8 cellular contexts compared by ENCODE assay signal in the genomic region with DNA sequence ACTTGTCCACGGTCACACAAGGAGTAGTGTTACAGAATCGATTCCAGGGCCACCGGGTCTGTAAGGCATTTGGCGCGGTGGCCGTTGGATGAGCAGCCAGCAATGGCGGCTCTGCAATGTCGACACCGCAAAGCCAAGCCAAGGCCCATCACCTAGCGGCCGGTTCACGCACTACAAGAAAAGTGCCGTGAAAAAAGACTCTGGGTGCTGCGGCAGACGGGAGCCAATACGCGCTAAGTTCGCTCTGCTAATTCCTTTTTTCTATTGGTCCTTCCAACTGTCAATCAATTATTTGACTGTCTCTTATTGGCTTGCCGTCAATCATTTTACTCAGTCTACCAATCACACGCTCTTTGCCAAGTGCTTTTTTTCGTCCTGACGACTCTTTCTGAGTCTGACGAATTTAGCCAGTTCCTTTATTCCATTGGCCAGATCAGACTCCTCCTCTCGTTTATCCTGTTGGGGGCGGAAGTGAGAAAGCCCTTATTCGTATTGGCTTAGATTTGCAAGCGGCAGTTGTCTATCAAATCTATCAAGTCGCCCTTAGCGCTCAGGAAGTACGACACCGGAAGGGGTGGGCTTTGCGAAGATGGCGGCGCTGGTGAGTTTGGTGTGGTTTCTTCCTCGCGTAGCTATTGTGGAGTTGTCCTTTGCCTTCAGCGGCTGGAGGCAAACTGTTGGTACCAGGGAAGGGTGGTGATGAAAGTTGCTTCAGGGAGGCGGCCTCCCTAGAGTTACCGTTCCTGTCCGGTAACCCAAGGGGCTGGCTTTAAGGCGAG. TPM values are rescaled to one million over a fixed set of nuclear protein-coding genes. Genes with fewer than 3 reads are reported as not detected.
DNase-seq lines count a peak whose midpoint lies in the region; ATAC-seq and TF ChIP-seq lines count a peak whose summit lies in the region.

A gene with protein sequence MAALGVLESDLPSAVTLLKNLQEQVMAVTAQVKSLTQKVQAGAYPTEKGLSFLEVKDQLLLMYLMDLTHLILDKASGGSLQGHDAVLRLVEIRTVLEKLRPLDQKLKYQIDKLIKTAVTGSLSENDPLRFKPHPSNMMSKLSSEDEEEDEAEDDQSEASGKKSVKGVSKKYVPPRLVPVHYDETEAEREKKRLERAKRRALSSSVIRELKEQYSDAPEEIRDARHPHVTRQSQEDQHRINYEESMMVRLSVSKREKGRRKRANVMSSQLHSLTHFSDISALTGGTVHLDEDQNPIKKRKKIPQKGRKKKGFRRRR (plus strand): TSS at position 577 of the 779 bp plus-strand sequence. CDS start 13 bp downstream, at position 590.

- H3K9me3 Mint-ChIP-seq in GM23338 = no peaks in the 10 kb centered on the region
- no peaks in the 10 kb centered on the region for H3K9me3 Mint-ChIP-seq in naive thymus-derived CD4-positive, alpha-beta T cell
- H3K9me3 Mint-ChIP-seq in stimulated activated naive B cell treated with anti-CD40 and anti-IgM and Interleukin-4, amounts not matched to agents 10 μg/mL and 1 μg/mL and 100 μg/mL, for 72 hours = no peaks in the 10 kb centered on the region

- peaks cover 27% of the 10 kb centered on the region for H3K36me3 ChIP-seq in GM23338 (ENCODE audit: insufficient read depth)
- H3K36me3 ChIP-seq in fibroblast of lung (ENCODE audit: control insufficient read depth, insufficient read depth, low read length) = peaks cover 6% of the 10 kb centered on the region
- peaks cover 0 to 32% (median 10%) of the 10 kb centered on the region in 3 experiments for H3K36me3 ChIP-seq in naive thymus-derived CD4-positive, alpha-beta T cell (ENCODE audit: control insufficient read depth in 2 of 3, insufficient read depth in 3 of 3, low read length in 3 of 3)

- POLR2A ChIA-PET in naive thymus-derived CD4-positive, alpha-beta T cell (lab: Charles Lee) = interaction anchor here (1.0 to 2.0 kb wide), 3 partner anchors 43 to 148 kb away, joined by 3 to 7 read pairs (median 4); a partner anchor contains a TSS

- H3K27ac ChIP-seq in GM23338 (ENCODE audit: low read depth) (peak within 1 kb of the TSS; percentile 39), fibroblast of lung (ENCODE audit: insufficient read depth, low read length) (peak within 1 kb of the TSS; percentile 93)
- peak within 1 kb of the TSS; percentile 94 for H3K27ac ChIP-seq in naive thymus-derived CD4-positive, alpha-beta T cell (ENCODE audit: low read depth, low read length)

- no peak within 1 kb of the TSS for H3K4me3 Mint-ChIP-seq in GM23338
- H3K4me3 Mint-ChIP-seq in naive thymus-derived CD4-positive, alpha-beta T cell = peak within 1 kb of the TSS in 1 of 10 donors; percentile 77
- H3K4me3 Mint-ChIP-seq in stimulated activated naive B cell treated with anti-CD40 and anti-IgM and Interleukin-4, amounts not matched to agents 10 μg/mL and 1 μg/mL and 100 μg/mL, for 72 hours = peak within 1 kb of the TSS in 1 of 2 donors; percentile 44

- H3K36me3 Mint-ChIP-seq in GM23338 (ENCODE audit: low read depth) = peaks cover 34% of the 10 kb centered on the region
- H3K36me3 Mint-ChIP-seq in naive thymus-derived CD4-positive, alpha-beta T cell = peaks cover 6 to 14% (median 9%) of the 10 kb centered on the region in 5 donors
- peaks cover 10% of the 10 kb centered on the region in 2 donors for H3K36me3 Mint-ChIP-seq in stimulated activated naive B cell treated with anti-CD40 and anti-IgM and Interleukin-4, amounts not matched to agents 10 μg/mL and 1 μg/mL and 100 μg/mL, for 72 hours

- H3K9me2 ChIP-seq in GM23338 (ENCODE audit: insufficient read depth) = 0 out of 2 replicates have a peak, but pooled peaks cover 3% of the 10 kb centered on the region

- DNase-seq in EL (peak; percentile 100), GM23338 (ENCODE audit: low spot score) (peak; percentile 99), LHCN-M2 (ENCODE audit: low read depth) (peak; percentile 100), RPMI7951 (ENCODE audit: low read depth) (peak; percentile 100), fibroblast of lung (ENCODE audit: low read depth in 2 of 2) (peak; percentile 100)
- peak; percentile 78 to 84 for DNase-seq in activated T-helper 1 cell treated with anti-CD3 and anti-CD28 coated beads, Interleukin-2, amount 50 U/mL, for 16 hours (ENCODE audit: low read depth in 1 of 2, low spot score in 1 of 2)
- DNase-seq in naive thymus-derived CD4-positive, alpha-beta T cell = peak; percentile 76 to 99 (median 96)
- DNase-seq in stimulated activated naive B cell treated with anti-CD40 and anti-IgM and Interleukin-4, amounts not matched to agents 10 μg/mL and 1 μg/mL and 100 μg/mL, for 72 hours = peak; percentile 93

- H3K27ac Mint-ChIP-seq in GM23338 = no peak within 1 kb of the TSS
- peak within 1 kb of the TSS in 2 of 9 donors; percentile 26 to 68 for H3K27ac Mint-ChIP-seq in naive thymus-derived CD4-positive, alpha-beta T cell
- peak within 1 kb of the TSS; percentile 42 for H3K27ac Mint-ChIP-seq in stimulated activated naive B cell treated with anti-CD40 and anti-IgM and Interleukin-4, amounts not matched to agents 10 μg/mL and 1 μg/mL and 100 μg/mL, for 72 hours

- peak within 1 kb of the TSS; percentile 1; the same call in 1 of the 2 replicates for H2AFZ ChIP-seq in GM23338
- peak within 1 kb of the TSS; percentile 91 for H2AFZ ChIP-seq in fibroblast of lung (ENCODE audit: low read length)

- CTCF ChIA-PET in naive thymus-derived CD4-positive, alpha-beta T cell (lab: Charles Lee) = interaction anchor here (0.6 kb wide), 1 partner anchor 352 kb away, joined by 3 read pairs; no protein-coding TSS in a partner anchor

- H3K4me1 ChIP-seq in GM23338 (ENCODE audit: insufficient read depth) = peaks cover 4% of the 10 kb centered on the region; the same call in 1 of the 2 replicates
- peaks cover 4% of the 10 kb centered on the region for H3K4me1 ChIP-seq in fibroblast of lung (ENCODE audit: control insufficient read depth, extremely low read depth, insufficient read depth, low read length)
- H3K4me1 ChIP-seq in naive thymus-derived CD4-positive, alpha-beta T cell (ENCODE audit: control insufficient read depth in 2 of 2, insufficient read depth in 2 of 2, low read length in 2 of 2) = peaks cover 6 to 11% of the 10 kb centered on the region in 2 donors

- peaks cover 6% of the 10 kb centered on the region; the same call in 1 of the 3 replicates for H3K4me1 Mint-ChIP-seq in GM23338
- peaks cover 7 to 10% (median 7%) of the 10 kb centered on the region in 7 donors for H3K4me1 Mint-ChIP-seq in naive thymus-derived CD4-positive, alpha-beta T cell
- peaks cover 5 to 7% of the 10 kb centered on the region in 2 donors for H3K4me1 Mint-ChIP-seq in stimulated activated naive B cell treated with anti-CD40 and anti-IgM and Interleukin-4, amounts not matched to agents 10 μg/mL and 1 μg/mL and 100 μg/mL, for 72 hours

- H3K27me3 ChIP-seq in GM23338 (ENCODE audit: insufficient read depth) (no peaks in the 10 kb centered on the region), fibroblast of lung (ENCODE audit: control insufficient read depth, insufficient read depth, low read length) (no peaks in the 10 kb centered on the region)
- no peaks in the 10 kb centered on the region for H3K27me3 ChIP-seq in naive thymus-derived CD4-positive, alpha-beta T cell (ENCODE audit: control insufficient read depth in 2 of 2, insufficient read depth in 2 of 2, low read length in 2 of 2)

- H3K4me3 ChIP-seq in GM23338 (peak within 1 kb of the TSS; percentile 73), fibroblast of lung (replicated peaks in 1 of 4; ENCODE audit: control extremely low read depth in 1 of 4, insufficient read depth in 1 of 4, low read depth in 3 of 4, low read length in 4 of 4) (peak within 1 kb of the TSS; percentile 77 to 98 (median 90))
- peak within 1 kb of the TSS; percentile 73 for H3K4me3 ChIP-seq in naive thymus-derived CD4-positive, alpha-beta T cell (ENCODE audit: low read length)

- H3K9ac ChIP-seq in fibroblast of lung (ENCODE audit: insufficient read depth, low read length) = peak within 1 kb of the TSS; percentile 81

- no peaks in the 10 kb centered on the region for H3K9me3 ChIP-seq in fibroblast of lung (ENCODE audit: control insufficient read depth, insufficient read depth, low read depth, low read length)
- H3K9me3 ChIP-seq in naive thymus-derived CD4-positive, alpha-beta T cell (ENCODE audit: control insufficient read depth in 2 of 3, low read length in 3 of 3) = no peaks in the 10 kb centered on the region

- peak; percentile 65 to 81 for TF ChIP-seq CTCF in GM23338 (conservative IDR thresholded peaks at IDR 0.05; ENCODE audit: low read depth in 2 of 2)
- TF ChIP-seq CTCF in fibroblast of lung (conservative IDR thresholded peaks at IDR 0.05 in 1 of 2, IDR thresholded peaks at IDR 0.05 in 1 of 2; ENCODE audit: low read depth in 1 of 2, low read length in 2 of 2) = peak; percentile 67 to 79

- ATAC-seq in GM23338 = peak; percentile 96
- peak; percentile 94 for ATAC-seq in naive thymus-derived CD4-positive, alpha-beta T cell
- ATAC-seq in stimulated activated naive B cell treated with anti-CD40 and anti-IgM and Interleukin-4, amounts not matched to agents 10 μg/mL and 1 μg/mL and 100 μg/mL, for 72 hours (replicated peaks) = peak; percentile 92 to 95

- intact Hi-C loops in naive thymus-derived CD4-positive, alpha-beta T cell (cut with micrococcal nuclease) = loop anchor here (1.0 to 10.0 kb wide), 20 partner anchors 9 to 1205 kb away; a partner anchor contains a TSS

- H3F3A ChIP-seq in GM23338 (replicated peaks; ENCODE audit: low read depth) = peaks cover 7% of the 10 kb centered on the region; the same call in 1 of the 2 replicates

- H4K20me1 ChIP-seq in GM23338 (replicated peaks; ENCODE audit: insufficient read depth) (no peaks in the 10 kb centered on the region), fibroblast of lung (ENCODE audit: control insufficient read depth, extremely low read depth, insufficient read depth, low read length) (no peaks in the 10 kb centered on the region)

- peaks cover 2% of the 10 kb centered on the region for H3K27me3 Mint-ChIP-seq in GM23338 (ENCODE audit: insufficient read depth, low read depth, poor library complexity)
- H3K27me3 Mint-ChIP-seq in naive thymus-derived CD4-positive, alpha-beta T cell = no peaks in the 10 kb centered on the region
- no peaks in the 10 kb centered on the region for H3K27me3 Mint-ChIP-seq in stimulated activated naive B cell treated with anti-CD40 and anti-IgM and Interleukin-4, amounts not matched to agents 10 μg/mL and 1 μg/mL and 100 μg/mL, for 72 hours

- peaks cover 17% of the 10 kb centered on the region for H3K79me2 ChIP-seq in GM23338 (replicated peaks; ENCODE audit: insufficient read depth)
- H3K79me2 ChIP-seq in fibroblast of lung (ENCODE audit: control insufficient read depth, insufficient read depth, low read length) = peaks cover 17% of the 10 kb centered on the region

- H3K4me2 ChIP-seq in GM23338 (peak within 1 kb of the TSS; percentile 99), fibroblast of lung (ENCODE audit: extremely low read depth, insufficient read depth, low read length) (peak within 1 kb of the TSS; percentile 95)

RNA-seq across cellular contexts. Expression of the gene that starts here (rescaled TPM):
- 48.6 and 67.1 TPM in 2 replicates for total RNA-seq in GM23338 (2014; rRNA removed; shearing (Covaris generic))
- polyA plus RNA-seq in GM23338 (2016; fragmentation: Nextera tagmentation; extraction: Ambion mirVana) (81.6 and 90.8 TPM in 2 replicates), fibroblast of lung (39.5 and 47.7 TPM in 2 replicates)
- total RNA-seq in LHCN-M2 (2014; rRNA removed) (37.1 and 41.3 TPM in 2 replicates), fibroblast of lung (46.9 and 51.9 TPM in 2 replicates)
- polyA plus RNA-seq in LHCN-M2 (2012) = 27.4 TPM
- total RNA-seq in RPMI7951 (2014; rRNA removed; shearing (Covaris generic)) = 51.5 and 55.2 TPM in 2 replicates
- 27.1 and 35.2 TPM in 2 replicates for polyA plus RNA-seq in fibroblast of lung (2012)
- polyA minus RNA-seq in fibroblast of lung (ENCODE audit: low replicate concordance) = 3.9 and 7.0 TPM in 2 replicates
- total RNA-seq in naive thymus-derived CD4-positive, alpha-beta T cell = 100 to 1,000 TPM in 1 of 5 experiments, 10 to 100 TPM in 4; 52.9 to 152 (median 74.0) TPM
- polyA plus RNA-seq in naive thymus-derived CD4-positive, alpha-beta T cell = 100 to 1,000 TPM; 101 to 112 TPM

Comparison
In these comparisons a context has a peak if more than half of its experiments do, and no peak if none do; other contexts are left out.
1. Peak in every context shown above with its lines: DNase-seq, ATAC-seq, H3K4me3 ChIP-seq and H3K27ac ChIP-seq.
2. H3K27ac ChIP-seq: peak in every context shown above with its lines; median percentile 94 in naive thymus-derived CD4-positive, alpha-beta T cell; 93 in fibroblast of lung; 39 in GM23338.